9 cellular contexts compared by ENCODE assay signal in genomic region chr3:159252772-159253384, GRCh38.
DNase-seq lines count a peak whose midpoint lies in the region; ATAC-seq and TF ChIP-seq lines count a peak whose summit lies in the region.
"Had no signal": no experiment of that assay in that cellular context is flagged by ENCODE, and none has a peak within 500 bp of the region (broad histone marks: within the 10 kb centered on the region; RNA-seq: fewer than 3 reads in every experiment).

No MANE protein-coding gene starts in this region.

- H3K36me3 Mint-ChIP-seq in activated CD8-positive, alpha-beta T cell treated with anti-CD3 and anti-CD28 coated beads for 36 hours (ENCODE audit: low read depth) = peaks cover 3% of the 10 kb centered on the region

- POLR2A ChIA-PET in activated CD8-positive, alpha-beta T cell treated with anti-CD3 and anti-CD28 coated beads for 36 hours (lab: Charles Lee) = no interaction called here

- peaks cover 7% of the 10 kb centered on the region for H3K27me3 Mint-ChIP-seq in activated CD8-positive, alpha-beta T cell treated with anti-CD3 and anti-CD28 coated beads for 36 hours

- H3K27me3 ChIP-seq in liver (ENCODE audit: control insufficient read depth in 4 of 4, insufficient read depth in 4 of 4, low read length in 3 of 4) = no peaks in the 10 kb centered on the region

- no peak for TF ChIP-seq POLR2A in NB4 (IDR thresholded peaks at IDR 0.05; ENCODE audit: extremely low read depth, insufficient read length)

- H3K9ac ChIP-seq in liver (ENCODE audit: low read depth in 1 of 2, low read length in 2 of 2) = no peak overlapping the region

- no peak overlapping the region for H3K27ac ChIP-seq in liver (ENCODE audit: low read depth in 1 of 2, low read length in 2 of 2)

- TF ChIP-seq CTCF in NB4 (IDR thresholded peaks at IDR 0.05; ENCODE audit: low read depth, low read length) = peak; percentile 50
- peak; percentile 59 for TF ChIP-seq CTCF in activated CD8-positive, alpha-beta T cell treated with anti-CD3 and anti-CD28 coated beads for 36 hours (IDR thresholded peaks at IDR 0.05)
- peak; percentile 94 for TF ChIP-seq CTCF in liver (IDR thresholded peaks at IDR 0.05; ENCODE audit: low read depth, low read length, missing input control)

- no peak overlapping the region for H3K27ac Mint-ChIP-seq in activated CD8-positive, alpha-beta T cell treated with anti-CD3 and anti-CD28 coated beads for 36 hours
- H3K27ac Mint-ChIP-seq: activated naive CD4-positive, alpha-beta T cell treated with anti-CD3 and anti-CD28 coated beads, Interleukin-2, amount 50 U/mL, for 24 hours had no signal

- no peak for ATAC-seq in activated CD8-positive, alpha-beta T cell treated with anti-CD3 and anti-CD28 coated beads for 36 hours
- ATAC-seq in GM21737 (IDR thresholded peaks at IDR 0.05; ENCODE audit: unreplicated experiment) = no peak

- WGBS in liver = 7% methylated on average over 2 of the region's 2 CpGs

- intact Hi-C loops in activated CD8-positive, alpha-beta T cell treated with anti-CD3 and anti-CD28 coated beads for 36 hours (cut with micrococcal nuclease) = no loop called here

- H3K4me3 ChIP-seq in NB4 (ENCODE audit: low read depth, low read length) (no peak overlapping the region), liver (ENCODE audit: low read depth in 1 of 3, low read length in 3 of 3) (no peak overlapping the region)

- H3K36me3 ChIP-seq in liver (ENCODE audit: control insufficient read depth in 4 of 4, insufficient read depth in 3 of 4, low read depth in 1 of 4, low read length in 3 of 4) = no peaks in the 10 kb centered on the region

- TF ChIP-seq RAD21 in liver (IDR thresholded peaks at IDR 0.05) = peak; percentile 95 to 96

- H3K4me3 Mint-ChIP-seq in activated CD8-positive, alpha-beta T cell treated with anti-CD3 and anti-CD28 coated beads for 36 hours = no peak overlapping the region
- H3K4me3 Mint-ChIP-seq: activated naive CD4-positive, alpha-beta T cell treated with anti-CD3 and anti-CD28 coated beads, Interleukin-2, amount 50 U/mL, for 24 hours had no signal

- H3K9me3 ChIP-seq in liver (ENCODE audit: control insufficient read depth in 4 of 4, low read length in 3 of 4) = no peaks in the 10 kb centered on the region

- CTCF ChIA-PET in activated CD8-positive, alpha-beta T cell treated with anti-CD3 and anti-CD28 coated beads for 36 hours (lab: Charles Lee) = interaction anchor here (1.0 to 3.8 kb wide), 5 partner anchors 13 to 445 kb away, joined by 3 to 19 read pairs (median 3); no protein-coding TSS in a partner anchor

- no peaks in the 10 kb centered on the region for H3K4me1 Mint-ChIP-seq in activated CD8-positive, alpha-beta T cell treated with anti-CD3 and anti-CD28 coated beads for 36 hours (ENCODE audit: low read depth)
- H3K4me1 Mint-ChIP-seq: activated naive CD4-positive, alpha-beta T cell treated with anti-CD3 and anti-CD28 coated beads, Interleukin-2, amount 50 U/mL, for 24 hours had no signal

- H3K4me1 ChIP-seq in liver (ENCODE audit: control insufficient read depth in 4 of 4, insufficient read depth in 4 of 4, low read length in 3 of 4) = peaks cover 0 to 7% (median 0%) of the 10 kb centered on the region in 4 donors

- peaks cover 10% of the 10 kb centered on the region for H3K9me3 Mint-ChIP-seq in activated CD8-positive, alpha-beta T cell treated with anti-CD3 and anti-CD28 coated beads for 36 hours

- DNase-seq in SIG-M5 treated with dmso at 0.1 percent for 504 hours (lab: John Stamatoyannopoulos, UW; ENCODE audit: unreplicated experiment) (peak; percentile 42), SIG-M5 (lab: John Stamatoyannopoulos, UW) (no peak), NB4 (ENCODE audit: low read depth) (peak; percentile 59), ureter (ENCODE audit: low spot score) (no peak), ecto neural progenitor cell (ENCODE audit: low spot score) (no peak)
- no peak for DNase-seq in activated CD8-positive, alpha-beta T cell treated with anti-CD3 and anti-CD28 coated beads for 36 hours

TF ChIP-seq in liver, 16 proteins besides CTCF, POLR2A, EP300 and RAD21:
- TF ChIP-seq SP1 (IDR thresholded peaks at IDR 0.05) (no peak), HNF4A (conservative IDR thresholded peaks at IDR 0.05) (no peak), HNF4G (IDR thresholded peaks at IDR 0.05) (no peak), GABPA (IDR thresholded peaks at IDR 0.05 in 1 of 2, conservative IDR thresholded peaks at IDR 0.05 in 1 of 2) (no peak), YY1 (IDR thresholded peaks at IDR 0.05) (no peak), EGR1 (IDR thresholded peaks at IDR 0.05; ENCODE audit: low read depth in 2 of 2) (no peak), ZBTB33 (IDR thresholded peaks at IDR 0.05) (no peak), TAF1 (conservative IDR thresholded peaks at IDR 0.05) (no peak), MAX (IDR thresholded peaks at IDR 0.05) (no peak), ATF3 (IDR thresholded peaks at IDR 0.05) (no peak), JUND (IDR thresholded peaks at IDR 0.05) (no peak), REST (IDR thresholded peaks at IDR 0.05) (no peak), NR2F2 (IDR thresholded peaks at IDR 0.05) (no peak), FOXA2 (IDR thresholded peaks at IDR 0.05) (no peak), FOXA1 (IDR thresholded peaks at IDR 0.05) (no peak), RXRA (IDR thresholded peaks at IDR 0.05) (no peak)

Comparison
In these comparisons a context has a peak if more than half of its experiments do, and no peak if none do; other contexts are left out.
1. DNase-seq: peak in SIG-M5 treated with dmso at 0.1 percent for 504 hours (single experiment) and NB4 (single experiment); none in SIG-M5 (single experiment), activated CD8-positive, alpha-beta T cell treated with anti-CD3 and anti-CD28 coated beads for 36 hours (single experiment), ureter (single experiment) and ecto neural progenitor cell (single experiment).
2. Peak in every context shown above with its lines, with median percentiles within 50 percentile points of each other: CTCF ChIP-seq.